27 cellular contexts compared by ENCODE assay signal in genomic region chr14:83838221-83838620, GRCh38.
"Had no signal": no experiment of that assay in that cellular context is flagged by ENCODE, and none has a peak within 500 bp of the region (broad histone marks: within the 10 kb centered on the region; RNA-seq: fewer than 3 reads in every experiment).

No MANE protein-coding gene starts in this region.

- H3K27me3 Mint-ChIP-seq: activated CD4-positive, alpha-beta T cell treated with anti-CD3 and anti-CD28 coated beads, Interleukin-2, amount 10 ng/mL, durations not matched to agents 7 days and 5 days; activated CD8-positive, alpha-beta T cell treated with anti-CD3 and anti-CD28 coated beads for 36 hours; activated naive CD8-positive, alpha-beta T cell treated with anti-CD3 and anti-CD28 coated beads, Interleukin-2, amount 10 ng/mL, durations not matched to agents 7 days and 5 days had no signal

- H3K27ac Mint-ChIP-seq: activated CD4-positive, alpha-beta T cell treated with anti-CD3 and anti-CD28 coated beads, Interleukin-2, amount 10 ng/mL, durations not matched to agents 7 days and 5 days; activated CD8-positive, alpha-beta T cell treated with anti-CD3 and anti-CD28 coated beads for 36 hours; activated naive CD8-positive, alpha-beta T cell treated with anti-CD3 and anti-CD28 coated beads, Interleukin-2, amount 10 ng/mL, durations not matched to agents 7 days and 5 days; activated T-cell treated with anti-CD3 and anti-CD28 coated beads, Interleukin-2, amount 50 U/mL, for 72 hours had no signal

- H3K4me3 Mint-ChIP-seq: activated CD4-positive, alpha-beta T cell treated with anti-CD3 and anti-CD28 coated beads, Interleukin-2, amount 10 ng/mL, durations not matched to agents 7 days and 5 days; activated CD8-positive, alpha-beta T cell treated with anti-CD3 and anti-CD28 coated beads for 36 hours; activated naive CD8-positive, alpha-beta T cell treated with anti-CD3 and anti-CD28 coated beads, Interleukin-2, amount 10 ng/mL, durations not matched to agents 7 days and 5 days; activated T-cell treated with anti-CD3 and anti-CD28 coated beads, Interleukin-2, amount 50 U/mL, for 72 hours had no signal

- H3K4me2 ChIP-seq: KMS-11, SK-N-SH had no signal

- ATAC-seq: activated CD8-positive, alpha-beta T cell treated with anti-CD3 and anti-CD28 coated beads for 36 hours; activated T-cell treated with anti-CD3 and anti-CD28 coated beads, Interleukin-2, amount 50 U/mL, for 72 hours; body of pancreas had no signal

- H3K9ac ChIP-seq: KMS-11, SK-N-SH had no signal

- DNase-seq: activated CD4-positive, alpha-beta T cell treated with anti-CD3 and anti-CD28 coated beads, Interleukin-2, amount 10 ng/mL, durations not matched to agents 7 days and 5 days; activated CD4-positive, CD25-positive, alpha-beta regulatory T cell; activated CD8-positive, alpha-beta memory T cell treated with anti-CD3 and anti-CD28 coated beads, Interleukin-2, amount 50 U/mL, for 4 hours; activated CD8-positive, alpha-beta T cell treated with anti-CD3 and anti-CD28 coated beads for 36 hours; activated naive CD4-positive, alpha-beta T cell treated with anti-CD3 and anti-CD28 coated beads, Interleukin-2, amount 50 U/mL, for 16 hours; activated naive CD8-positive, alpha-beta T cell treated with anti-CD3 and anti-CD28 coated beads, Interleukin-2, amount 10 ng/mL, durations not matched to agents 7 days and 5 days; activated T-cell treated with anti-CD3 and anti-CD28 coated beads, Interleukin-2, amount 50 U/mL, for 72 hours; amniotic stem cell; body of pancreas; NCI-H1092; NCI-H1417 treated with DMSO at 0.1 percent for 48 hours; NCI-H1694; NCI-H2029; NCI-H2107; NCI-H2171 treated with DMSO at 0.1 percent for 48 hours; NCI-H226; NCI-H510A; NCI-H526 treated with DMSO at 0.1 percent for 48 hours; Peyer's patch; Right ventricle myocardium superior; SJCRH30; SK-N-SH; T-helper 1 cell had no signal

- H3K36me3 ChIP-seq: ascending aorta, Peyer's patch, SJCRH30 had no signal

- H3K4me3 ChIP-seq: ascending aorta, body of pancreas, Peyer's patch, SJCRH30 had no signal

- H3K27ac ChIP-seq: ascending aorta, body of pancreas, KMS-11, Peyer's patch, RWPE1, SJCRH30, VCaP had no signal

- H3K9me3 ChIP-seq: ascending aorta, body of pancreas, Peyer's patch, SJCRH30, SK-N-SH had no signal

- H3K27me3 ChIP-seq: ascending aorta, body of pancreas, Peyer's patch, SJCRH30 had no signal

- H3K36me3 Mint-ChIP-seq: activated naive CD8-positive, alpha-beta T cell treated with anti-CD3 and anti-CD28 coated beads, Interleukin-2, amount 10 ng/mL, durations not matched to agents 7 days and 5 days had no signal

- H3K4me1 Mint-ChIP-seq: activated CD4-positive, alpha-beta T cell treated with anti-CD3 and anti-CD28 coated beads, Interleukin-2, amount 10 ng/mL, durations not matched to agents 7 days and 5 days; activated naive CD8-positive, alpha-beta T cell treated with anti-CD3 and anti-CD28 coated beads, Interleukin-2, amount 10 ng/mL, durations not matched to agents 7 days and 5 days had no signal

- H3K4me1 ChIP-seq: ascending aorta, body of pancreas, Peyer's patch, SJCRH30 had no signal
